Comparison of ENCODE assay signal across 8 cellular contexts in the genomic region with DNA sequence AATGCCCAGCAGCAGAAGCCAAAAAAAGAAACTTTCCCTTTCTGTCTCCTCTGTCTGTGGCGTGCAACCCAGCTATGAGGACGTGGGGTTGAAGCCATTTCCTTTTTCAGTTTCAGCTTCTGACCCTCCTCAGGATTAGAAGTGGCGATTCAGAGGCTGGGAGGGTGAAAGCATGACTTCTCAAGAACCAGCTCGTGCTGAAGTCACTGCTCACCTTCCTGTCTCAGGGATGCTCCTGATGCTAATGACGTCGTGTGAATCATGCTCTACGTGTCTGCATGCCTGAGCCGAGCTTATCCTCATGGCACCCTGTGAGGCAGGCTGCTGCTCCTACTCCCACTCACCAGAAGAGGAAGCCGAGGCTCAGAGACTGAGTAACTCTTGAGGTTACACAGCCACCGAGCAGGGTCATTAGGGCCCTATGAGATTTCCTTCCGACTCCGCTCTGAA. TPM values are rescaled to one million over a fixed set of nuclear protein-coding genes. Genes with fewer than 3 reads are reported as not detected.
A peak's percentile ranks its signal among the peaks of the same experiment; 100 is the strongest.
DNase-seq lines count a peak whose midpoint lies in the region; ATAC-seq and TF ChIP-seq lines count a peak whose summit lies in the region.

No MANE protein-coding gene starts in this region.

- H3K27ac Mint-ChIP-seq in glutamatergic neuron (ENCODE audit: unreplicated experiment) = peak overlapping the region; percentile 33

- CTCF ChIA-PET in RWPE1 (lab: Yijun Ruan, JAX) = no interaction called here

- ATAC-seq in GM18867 (IDR thresholded peaks at IDR 0.05; ENCODE audit: unreplicated experiment) = peak; percentile 63
- ATAC-seq in HG02885 (IDR thresholded peaks at IDR 0.05; ENCODE audit: poor library complexity, unreplicated experiment) = peak; percentile 78

- peaks cover 4% of the 10 kb centered on the region for H3K36me3 Mint-ChIP-seq in glutamatergic neuron (ENCODE audit: unreplicated experiment)

- H3K9me3 Mint-ChIP-seq in glutamatergic neuron (ENCODE audit: unreplicated experiment) = peaks cover 3% of the 10 kb centered on the region

- DNase-seq in AG10803 (ENCODE audit: low read depth) = peak; percentile 68
- peak; percentile 81 for DNase-seq in RKO (ENCODE audit: low spot score)
- no peak for DNase-seq in glutamatergic neuron
- no peak for DNase-seq in retina
- no peak for DNase-seq in RWPE1 (ENCODE audit: low spot score)
- no peak for DNase-seq in NCI-H2171 (lab: John Stamatoyannopoulos, UW)

- POLR2A ChIA-PET in RWPE1 (lab: Yijun Ruan, JAX; ENCODE audit: low non-redundant PET) = no interaction called here

- H3K4me3 Mint-ChIP-seq in glutamatergic neuron (ENCODE audit: unreplicated experiment) = no peak overlapping the region

- TF ChIP-seq CTCF in AG10803 (conservative IDR thresholded peaks at IDR 0.05; ENCODE audit: low read length) (no peak), glutamatergic neuron (IDR thresholded peaks at IDR 0.05; ENCODE audit: partially characterized antibody, unreplicated experiment) (no peak), RWPE1 (conservative IDR thresholded peaks at IDR 0.05; ENCODE audit: low read depth) (no peak)

- no peak overlapping the region for H3K4me3 ChIP-seq in AG10803 (ENCODE audit: low read length)

- H3K27me3 Mint-ChIP-seq in glutamatergic neuron (ENCODE audit: unreplicated experiment) = peaks cover 1% of the 10 kb centered on the region

- H3K27ac ChIP-seq in RWPE1 = no peak overlapping the region

- peaks cover 14% of the 10 kb centered on the region for H3K4me1 Mint-ChIP-seq in glutamatergic neuron (ENCODE audit: low read depth, unreplicated experiment)

RNA-seq across cellular contexts. Expression of gene LPO, which starts 5.7 kb away (rescaled TPM):
- total RNA-seq in glutamatergic neuron (ENCODE audit: unreplicated experiment) = not detected

RNA-seq across cellular contexts. Expression of gene MKS1, which starts 13.7 kb away (rescaled TPM):
- 41.8 TPM for total RNA-seq in glutamatergic neuron (ENCODE audit: unreplicated experiment)

RNA-seq across cellular contexts. Expression of gene EPX, which starts 40.2 kb away (rescaled TPM):
- total RNA-seq in glutamatergic neuron (ENCODE audit: unreplicated experiment) = not detected

RNA-seq across cellular contexts. Expression of gene MPO, which starts 48.0 kb away (rescaled TPM):
- total RNA-seq in glutamatergic neuron (ENCODE audit: unreplicated experiment) = not detected

Comparison
In these comparisons a context has a peak if more than half of its experiments do, and no peak if none do; other contexts are left out.
1. DNase-seq: peak in AG10803 (single experiment) and RKO (single experiment); none in glutamatergic neuron (single experiment), retina (single experiment), RWPE1 (single experiment) and NCI-H2171 (single experiment).